1 cellular context compared by ENCODE assay signal in the genomic region with DNA sequence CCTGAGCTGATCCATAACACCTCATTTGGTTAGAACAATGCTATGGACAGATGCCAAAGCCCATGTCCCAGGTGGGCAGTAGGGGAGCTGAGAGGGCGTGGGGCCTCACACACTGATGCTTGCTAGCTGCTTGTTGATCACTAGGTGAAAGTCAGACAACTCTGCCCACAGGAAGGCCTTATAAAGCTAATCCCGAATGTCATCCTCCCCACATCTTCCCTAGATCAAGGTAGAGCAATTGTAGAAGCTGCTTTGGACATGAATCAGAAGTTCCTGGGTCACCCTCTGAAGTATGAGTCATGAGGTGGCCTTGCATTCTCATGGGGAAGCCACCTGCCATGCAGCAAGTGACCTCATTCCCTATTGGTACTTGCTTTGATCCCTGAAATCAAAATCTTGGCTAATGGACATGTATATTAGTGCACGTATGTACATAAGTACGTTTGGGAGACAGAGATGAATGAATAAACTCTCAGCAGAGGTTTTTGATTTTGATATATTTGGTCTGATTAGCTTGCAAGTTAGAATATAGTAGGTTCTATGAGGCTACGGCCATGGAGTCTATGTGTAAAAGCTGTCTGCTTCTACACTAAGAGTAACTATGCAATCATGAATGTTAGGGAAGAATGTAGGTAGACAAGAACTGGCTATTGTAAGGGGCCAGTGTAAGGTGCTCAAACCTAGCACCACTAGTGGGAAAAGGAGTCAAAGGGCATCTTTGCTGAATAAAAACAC.
TF ChIP-seq lines count a peak whose summit lies in the region.

No MANE protein-coding gene starts in this region.

TF ChIP-seq in A549, 52 proteins besides CTCF, POLR2A, EP300 and RAD21 (continued from another document):
- TF ChIP-seq ZFP36 (IDR thresholded peaks at IDR 0.05; ENCODE audit: borderline replicate concordance, partially characterized antibody) = no peak
